8 cellular contexts compared by ENCODE assay signal in the genomic region with DNA sequence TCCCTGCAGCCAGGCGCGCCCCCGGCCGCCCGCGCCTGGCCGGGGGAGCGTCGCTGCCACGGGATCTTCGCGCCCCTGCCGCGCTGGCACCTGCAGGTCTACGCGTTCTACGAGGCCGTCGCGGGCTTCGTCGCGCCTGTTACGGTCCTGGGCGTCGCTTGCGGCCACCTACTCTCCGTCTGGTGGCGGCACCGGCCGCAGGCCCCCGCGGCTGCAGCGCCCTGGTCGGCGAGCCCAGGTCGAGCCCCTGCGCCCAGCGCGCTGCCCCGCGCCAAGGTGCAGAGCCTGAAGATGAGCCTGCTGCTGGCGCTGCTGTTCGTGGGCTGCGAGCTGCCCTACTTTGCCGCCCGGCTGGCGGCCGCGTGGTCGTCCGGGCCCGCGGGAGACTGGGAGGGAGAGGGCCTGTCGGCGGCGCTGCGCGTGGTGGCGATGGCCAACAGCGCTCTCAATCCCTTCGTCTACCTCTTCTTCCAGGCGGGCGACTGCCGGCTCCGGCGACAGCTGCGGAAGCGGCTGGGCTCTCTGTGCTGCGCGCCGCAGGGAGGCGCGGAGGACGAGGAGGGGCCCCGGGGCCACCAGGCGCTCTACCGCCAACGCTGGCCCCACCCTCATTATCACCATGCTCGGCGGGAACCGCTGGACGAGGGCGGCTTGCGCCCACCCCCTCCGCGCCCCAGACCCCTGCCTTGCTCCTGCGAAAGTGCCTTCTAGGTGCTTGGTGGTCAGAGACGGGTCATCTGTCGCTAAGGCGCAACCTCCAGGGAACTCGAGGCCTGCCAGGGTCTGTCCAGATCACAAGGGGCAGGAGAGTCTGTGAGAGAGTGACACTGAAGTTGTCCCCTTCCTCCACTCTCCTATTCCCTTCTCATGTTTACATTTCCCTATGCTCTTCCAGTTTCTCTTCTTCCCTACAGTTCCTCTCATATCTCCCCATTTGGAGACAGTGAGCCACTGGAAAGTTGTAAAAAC. TPM values are rescaled to one million over a fixed set of nuclear protein-coding genes. Genes with fewer than 3 reads are reported as not detected.
DNase-seq lines count a peak whose midpoint lies in the region; ATAC-seq and TF ChIP-seq lines count a peak whose summit lies in the region.

No MANE protein-coding gene starts in this region.

- peak overlapping the region; percentile 14 for H2AFZ ChIP-seq in trophoblast cell (ENCODE audit: insufficient read depth, low read length, poor library complexity)

- no peak overlapping the region for H4K8ac ChIP-seq in trophoblast cell (ENCODE audit: low read depth, low read length)

- no peak overlapping the region for H4K91ac ChIP-seq in trophoblast cell (ENCODE audit: low read depth, low read length)

- H3K79me1 ChIP-seq in trophoblast cell (ENCODE audit: low read length), result no peaks in the 10 kb centered on the region

- H3K79me2 ChIP-seq in trophoblast cell (ENCODE audit: control insufficient read depth, insufficient read depth, low read length, poor library complexity), result no peaks in the 10 kb centered on the region

- TF ChIP-seq CTCF in gastroesophageal sphincter (IDR thresholded peaks at IDR 0.05), result no peak

- H3K27me3 ChIP-seq in gastroesophageal sphincter (peaks cover 34% of the 10 kb centered on the region), trophoblast cell (ENCODE audit: insufficient read depth, low read length) (peaks cover 33% of the 10 kb centered on the region)

- peak overlapping the region; percentile 26 for H3K14ac ChIP-seq in trophoblast cell (ENCODE audit: low read length)

- H3K27ac ChIP-seq in gastroesophageal sphincter (peak overlapping the region in 1 of 4 donors; percentile 65), trophoblast cell (ENCODE audit: low read depth, low read length) (no peak overlapping the region)

- H2BK5ac ChIP-seq in trophoblast cell (ENCODE audit: low read depth, low read length, poor library complexity), result no peak overlapping the region

- H3K4me3 ChIP-seq in gastroesophageal sphincter, result peak overlapping the region; percentile 16 to 60
- peak overlapping the region; percentile 72 for H3K4me3 ChIP-seq in trophoblast cell (ENCODE audit: low read depth, low read length)

- DNase-seq in NCI-H1417 (lab: John Stamatoyannopoulos, UW) (peak; percentile 35 to 79 (median 74)), NCI-H1417 treated with DMSO at 0.1 percent for 48 hours (lab: John Stamatoyannopoulos, UW) (no peak), NCI-H748 (lab: John Stamatoyannopoulos, UW; ENCODE audit: unreplicated experiment) (peak; percentile 81), trophoblast cell (peak; percentile 34 to 61), amniotic stem cell (lab: John Stamatoyannopoulos, UW) (no peak)
- DNase-seq in activated T-helper 1 cell treated with anti-CD3 and anti-CD28 coated beads, Interleukin-2, amount 50 U/mL, for 16 hours (ENCODE audit: low read depth in 1 of 2, low spot score in 1 of 2), result peak; percentile 12 to 17

- H3K4me1 ChIP-seq in gastroesophageal sphincter (peaks cover 0 to 25% (median 18%) of the 10 kb centered on the region in 3 donors), trophoblast cell (ENCODE audit: control insufficient read depth in 1 of 2, insufficient read depth in 2 of 2, low read length in 2 of 2) (peaks cover 7 to 18% of the 10 kb centered on the region in 2 experiments)

- no peak overlapping the region for H3K9ac ChIP-seq in trophoblast cell (ENCODE audit: low read length)

- no peak overlapping the region for H3K23ac ChIP-seq in trophoblast cell (ENCODE audit: low read length)

- no peak overlapping the region for H2BK120ac ChIP-seq in trophoblast cell (ENCODE audit: insufficient read depth, low read length, poor library complexity)

- no peak overlapping the region for H4K12ac ChIP-seq in trophoblast cell (ENCODE audit: low read depth, low read length)

- peak overlapping the region; percentile 6 for H3K18ac ChIP-seq in trophoblast cell (ENCODE audit: low read length)

- H3K36me3 ChIP-seq in gastroesophageal sphincter (no peaks in the 10 kb centered on the region), trophoblast cell (ENCODE audit: control insufficient read depth in 1 of 2, insufficient read depth in 2 of 2, low read length in 2 of 2) (no peaks in the 10 kb centered on the region)

- H3K9me3 ChIP-seq in gastroesophageal sphincter (no peaks in the 10 kb centered on the region), trophoblast cell (ENCODE audit: insufficient read depth, low read depth, low read length) (peaks cover 2% of the 10 kb centered on the region)

- ATAC-seq in HG02852 (IDR thresholded peaks at IDR 0.05; ENCODE audit: unreplicated experiment) (peak; percentile 51), gastroesophageal sphincter (peak; percentile 54)

- TF ChIP-seq EP300 in gastroesophageal sphincter (IDR thresholded peaks at IDR 0.05), result no peak

- no peak overlapping the region for H3K4ac ChIP-seq in trophoblast cell (ENCODE audit: low read depth, low read length)

- no peak for TF ChIP-seq POLR2A in gastroesophageal sphincter (IDR thresholded peaks at IDR 0.05)

- H2AK5ac ChIP-seq in trophoblast cell (ENCODE audit: low read length), result no peak overlapping the region

- H2BK12ac ChIP-seq in trophoblast cell (ENCODE audit: low read length), result no peak overlapping the region

- H3K4me2 ChIP-seq in trophoblast cell (ENCODE audit: low read length), result peak overlapping the region; percentile 96

- 47 to 55% methylated on average over 3 to 4 of the region's 92 CpGs for WGBS in gastroesophageal sphincter (ENCODE audit: low coverage in 1 of 2), 2 donors
- WGBS in trophoblast cell (ENCODE audit: extremely low coverage, insufficient coverage, insufficient read length), result no CpG with 5 or more reads among the region's 92 CpGs

RNA-seq across cellular contexts. Expression of a gene that starts 1.3 kb away (rescaled TPM):
- total RNA-seq in gastroesophageal sphincter, result under 1 TPM in 2 of 4 donors, not detected in 2; 0.31 to 0.39 TPM
- not detected in 2 replicates for polyA plus RNA-seq in trophoblast cell (2013)

RNA-seq across cellular contexts. Expression of a gene that starts 25.4 kb away (rescaled TPM):
- total RNA-seq in gastroesophageal sphincter, result 1 to 10 TPM in 3 of 4 donors, under 1 TPM in 1; 0.89 to 2.6 (median 1.8) TPM
- polyA plus RNA-seq in trophoblast cell (2013), result 3.5 and 3.6 TPM in 2 replicates

Comparison
In these comparisons a context has a peak if more than half of its experiments do, and no peak if none do; other contexts are left out.
1. DNase-seq: peak in NCI-H1417 (3 of 3), NCI-H748 (single experiment), activated T-helper 1 cell treated with anti-CD3 and anti-CD28 coated beads, Interleukin-2, amount 50 U/mL, for 16 hours (2 of 2) and trophoblast cell (2 of 2); none in NCI-H1417 treated with DMSO at 0.1 percent for 48 hours (single experiment) and amniotic stem cell (single experiment).